16 cellular contexts compared by ENCODE assay signal in the genomic region with DNA sequence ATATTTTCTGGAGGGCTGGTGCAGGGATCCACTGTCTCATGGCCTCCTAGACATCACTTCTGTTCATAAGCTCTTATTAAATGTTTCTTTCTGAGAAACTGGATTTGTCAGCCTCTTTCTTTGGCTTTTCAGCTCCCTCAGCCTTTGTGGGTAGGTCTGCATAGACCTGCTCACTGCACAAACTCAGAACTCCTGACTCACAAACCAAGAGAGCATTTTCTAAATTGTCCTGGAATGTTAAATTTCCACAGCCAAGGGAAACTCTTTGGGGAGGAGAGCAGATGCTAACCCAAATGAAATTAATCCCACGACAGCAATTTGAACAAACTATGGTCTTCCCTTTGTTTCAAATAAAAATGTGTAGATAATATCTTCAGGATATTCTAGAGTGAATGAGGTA. TPM values are rescaled to one million over a fixed set of nuclear protein-coding genes. Genes with fewer than 3 reads are reported as not detected.
DNase-seq lines count a peak whose midpoint lies in the region; ATAC-seq and TF ChIP-seq lines count a peak whose summit lies in the region.
"Had no signal": no experiment of that assay in that cellular context is flagged by ENCODE, and none has a peak within 500 bp of the region (broad histone marks: within the 10 kb centered on the region; RNA-seq: fewer than 3 reads in every experiment).

No MANE protein-coding gene starts in this region.

- H3K4me1 Mint-ChIP-seq in activated CD4-positive, alpha-beta T cell treated with anti-CD3 and anti-CD28 coated beads, Interleukin-2, amount 10 ng/mL, durations not matched to agents 24 days and 14 days, result peaks cover 54% of the 10 kb centered on the region
- H3K4me1 Mint-ChIP-seq in activated CD8-positive, alpha-beta T cell treated with anti-CD3 and anti-CD28 coated beads, Interleukin-2, amount 10 ng/mL, durations not matched to agents 7 days and 5 days (ENCODE audit: low read depth), result peaks cover 50% of the 10 kb centered on the region
- H3K4me1 Mint-ChIP-seq in stimulated activated naive CD8-positive, alpha-beta T cell treated with anti-CD3 and anti-CD28 coated beads, Interleukin-15, Interleukin-2, amounts not matched to agents 100 ng/mL and 50 ng/mL, for 24 hours (ENCODE audit: low read depth), result peaks cover 56% of the 10 kb centered on the region

- H3K9me3 Mint-ChIP-seq in activated CD4-positive, alpha-beta T cell treated with anti-CD3 and anti-CD28 coated beads, Interleukin-2, amount 10 ng/mL, durations not matched to agents 24 days and 14 days, result no peaks in the 10 kb centered on the region
- H3K9me3 Mint-ChIP-seq in activated CD8-positive, alpha-beta T cell treated with anti-CD3 and anti-CD28 coated beads, Interleukin-2, amount 10 ng/mL, durations not matched to agents 7 days and 5 days (ENCODE audit: insufficient read depth), result no peaks in the 10 kb centered on the region
- no peaks in the 10 kb centered on the region for H3K9me3 Mint-ChIP-seq in stimulated activated naive CD8-positive, alpha-beta T cell treated with anti-CD3 and anti-CD28 coated beads, Interleukin-15, Interleukin-2, amounts not matched to agents 100 ng/mL and 50 ng/mL, for 24 hours

- 6 to 17% methylated on average over 1 of the region's 1 CpG for WGBS in aorta, 2 donors

- TF ChIP-seq POLR2A in erythroblast (IDR thresholded peaks at IDR 0.05; ENCODE audit: low read length), result no peak

- no peak overlapping the region for H3K4me2 ChIP-seq in fibroblast of lung (ENCODE audit: extremely low read depth, insufficient read depth, low read length)
- H3K4me2 ChIP-seq: A549 had no signal

- peaks cover 4% of the 10 kb centered on the region for H3K36me3 ChIP-seq in fibroblast of lung (ENCODE audit: control insufficient read depth, insufficient read depth, low read length)
- peaks cover 2 to 3% of the 10 kb centered on the region in 2 donors for H3K36me3 ChIP-seq in aorta (ENCODE audit: control insufficient read depth in 1 of 2, insufficient read depth in 2 of 2, low read length in 1 of 2)

- no peak overlapping the region for H3K9ac ChIP-seq in fibroblast of lung (ENCODE audit: insufficient read depth, low read length)
- H3K9ac ChIP-seq: parathyroid adenoma had no signal

- no peaks in the 10 kb centered on the region for H3K27me3 Mint-ChIP-seq in activated CD4-positive, alpha-beta T cell treated with anti-CD3 and anti-CD28 coated beads, Interleukin-2, amount 10 ng/mL, durations not matched to agents 24 days and 14 days
- H3K27me3 Mint-ChIP-seq in activated CD8-positive, alpha-beta T cell treated with anti-CD3 and anti-CD28 coated beads, Interleukin-2, amount 10 ng/mL, durations not matched to agents 7 days and 5 days (ENCODE audit: low read depth), result no peaks in the 10 kb centered on the region
- H3K27me3 Mint-ChIP-seq in stimulated activated naive CD8-positive, alpha-beta T cell treated with anti-CD3 and anti-CD28 coated beads, Interleukin-15, Interleukin-2, amounts not matched to agents 100 ng/mL and 50 ng/mL, for 24 hours, result no peaks in the 10 kb centered on the region

- H4K20me1 ChIP-seq in fibroblast of lung (ENCODE audit: control insufficient read depth, extremely low read depth, insufficient read depth, low read length), result no peaks in the 10 kb centered on the region

- H3K9me3 ChIP-seq in fibroblast of lung (ENCODE audit: control insufficient read depth, insufficient read depth, low read depth, low read length) (no peaks in the 10 kb centered on the region), aorta (ENCODE audit: control insufficient read depth, low read length) (no peaks in the 10 kb centered on the region)
- H3K9me3 ChIP-seq: A549 had no signal

- peak overlapping the region; percentile 72 for H3K4me3 Mint-ChIP-seq in activated CD4-positive, alpha-beta T cell treated with anti-CD3 and anti-CD28 coated beads, Interleukin-2, amount 10 ng/mL, durations not matched to agents 24 days and 14 days
- no peak overlapping the region for H3K4me3 Mint-ChIP-seq in activated CD8-positive, alpha-beta T cell treated with anti-CD3 and anti-CD28 coated beads, Interleukin-2, amount 10 ng/mL, durations not matched to agents 7 days and 5 days
- H3K4me3 Mint-ChIP-seq in stimulated activated naive CD8-positive, alpha-beta T cell treated with anti-CD3 and anti-CD28 coated beads, Interleukin-15, Interleukin-2, amounts not matched to agents 100 ng/mL and 50 ng/mL, for 24 hours, result peak overlapping the region; percentile 46

- peaks cover 40% of the 10 kb centered on the region for H3K36me3 Mint-ChIP-seq in activated CD4-positive, alpha-beta T cell treated with anti-CD3 and anti-CD28 coated beads, Interleukin-2, amount 10 ng/mL, durations not matched to agents 24 days and 14 days (ENCODE audit: low read depth)
- peaks cover 4% of the 10 kb centered on the region for H3K36me3 Mint-ChIP-seq in activated CD8-positive, alpha-beta T cell treated with anti-CD3 and anti-CD28 coated beads, Interleukin-2, amount 10 ng/mL, durations not matched to agents 7 days and 5 days (ENCODE audit: low read depth)
- H3K36me3 Mint-ChIP-seq in stimulated activated naive CD8-positive, alpha-beta T cell treated with anti-CD3 and anti-CD28 coated beads, Interleukin-15, Interleukin-2, amounts not matched to agents 100 ng/mL and 50 ng/mL, for 24 hours (ENCODE audit: low read depth), result peaks cover 18% of the 10 kb centered on the region

- peaks cover 14% of the 10 kb centered on the region for H3K4me1 ChIP-seq in fibroblast of lung (ENCODE audit: control insufficient read depth, extremely low read depth, insufficient read depth, low read length)
- peaks cover 5 to 8% of the 10 kb centered on the region in 2 donors for H3K4me1 ChIP-seq in aorta (ENCODE audit: control insufficient read depth in 1 of 2, insufficient read depth in 2 of 2, low read length in 2 of 2)
- H3K4me1 ChIP-seq: A549 had no signal

- peak overlapping the region; percentile 95 for H3K27ac Mint-ChIP-seq in activated CD4-positive, alpha-beta T cell treated with anti-CD3 and anti-CD28 coated beads, Interleukin-2, amount 10 ng/mL, durations not matched to agents 24 days and 14 days
- H3K27ac Mint-ChIP-seq in activated CD8-positive, alpha-beta T cell treated with anti-CD3 and anti-CD28 coated beads, Interleukin-2, amount 10 ng/mL, durations not matched to agents 7 days and 5 days, result peak overlapping the region; percentile 7
- peak overlapping the region; percentile 90 for H3K27ac Mint-ChIP-seq in stimulated activated naive CD8-positive, alpha-beta T cell treated with anti-CD3 and anti-CD28 coated beads, Interleukin-15, Interleukin-2, amounts not matched to agents 100 ng/mL and 50 ng/mL, for 24 hours

- H3K4me3 ChIP-seq in fibroblast of lung (replicated peaks in 1 of 4; ENCODE audit: control extremely low read depth in 1 of 4, insufficient read depth in 1 of 4, low read depth in 3 of 4, low read length in 4 of 4) (no peak overlapping the region), aorta (ENCODE audit: low read length in 2 of 2) (no peak overlapping the region)
- H3K4me3 ChIP-seq: A549 had no signal

- no peak for TF ChIP-seq CTCF in fibroblast of lung (conservative IDR thresholded peaks at IDR 0.05 in 1 of 2, IDR thresholded peaks at IDR 0.05 in 1 of 2; ENCODE audit: low read depth in 1 of 2, low read length in 2 of 2)

- no peak for ATAC-seq in activated CD8-positive, alpha-beta T cell treated with anti-CD3 and anti-CD28 coated beads, Interleukin-2, amount 10 ng/mL, durations not matched to agents 7 days and 5 days
- no peak for ATAC-seq in aorta (ENCODE audit: low FRiP score)
- ATAC-seq: left lobe of liver had no signal

- CTCF ChIA-PET in activated CD8-positive, alpha-beta T cell treated with anti-CD3 and anti-CD28 coated beads, Interleukin-2, amount 10 ng/mL, durations not matched to agents 7 days and 5 days (lab: Charles Lee), result interaction anchor here (2.1 to 4.1 kb wide), 3 partner anchors 11 to 220 kb away, joined by 6 to 24 read pairs (median 10); a partner anchor contains a TSS

- POLR2A ChIA-PET in activated CD8-positive, alpha-beta T cell treated with anti-CD3 and anti-CD28 coated beads, Interleukin-2, amount 10 ng/mL, durations not matched to agents 7 days and 5 days (lab: Charles Lee), result no interaction called here

- peaks cover 1% of the 10 kb centered on the region for H3K79me2 ChIP-seq in fibroblast of lung (ENCODE audit: control insufficient read depth, insufficient read depth, low read length)
- H3K79me2 ChIP-seq: parathyroid adenoma had no signal

- no peaks in the 10 kb centered on the region for H3K27me3 ChIP-seq in fibroblast of lung (ENCODE audit: control insufficient read depth, insufficient read depth, low read length)
- no peaks in the 10 kb centered on the region for H3K27me3 ChIP-seq in aorta (ENCODE audit: control insufficient read depth in 1 of 2, insufficient read depth in 2 of 2, low read length in 1 of 2)

- no peak overlapping the region for H2AFZ ChIP-seq in fibroblast of lung (ENCODE audit: low read length)
- H2AFZ ChIP-seq: parathyroid adenoma had no signal

- no peak for DNase-seq in activated CD4-positive, alpha-beta T cell treated with anti-CD3 and anti-CD28 coated beads, Interleukin-2, amount 10 ng/mL, durations not matched to agents 24 days and 14 days
- no peak for DNase-seq in activated CD4-positive, alpha-beta T cell treated with anti-CD3 and anti-CD28 coated beads for 4 hours
- DNase-seq in activated CD8-positive, alpha-beta T cell treated with anti-CD3 and anti-CD28 coated beads, Interleukin-2, amount 10 ng/mL, durations not matched to agents 7 days and 5 days, result no peak
- DNase-seq in fibroblast of lung (ENCODE audit: low read depth in 2 of 2) (peak in 1 of 2 donors; percentile 81), middle frontal gyrus (ENCODE audit: extremely low spot score, low spot score) (no peak), aorta (no peak), erythroblast (lab: John Stamatoyannopoulos, UW) (no peak)
- DNase-seq: cerebellar nuclear complex, DND-41, KG1, NCI-H2171 treated with DMSO at 0.1 percent for 48 hours, SHP77 had no signal

- peak overlapping the region; percentile 92 for H3K27ac ChIP-seq in fibroblast of lung (ENCODE audit: insufficient read depth, low read length)
- peak overlapping the region in 1 of 2 donors; percentile 66 for H3K27ac ChIP-seq in aorta (ENCODE audit: low read depth in 1 of 2, low read length in 2 of 2)
- H3K27ac ChIP-seq: A549, parathyroid adenoma had no signal

- intact Hi-C loops in activated CD4-positive, alpha-beta T cell treated with anti-CD3 and anti-CD28 coated beads, Interleukin-2, amount 10 ng/mL, durations not matched to agents 24 days and 14 days (cut with micrococcal nuclease), result loop anchor here (1.0 to 2.0 kb wide), 4 partner anchors 19 to 97 kb away; a partner anchor contains a TSS
- intact Hi-C loops in aorta (cut with DNase I), result loop anchor here in 1 of 2 donors (5.0 to 10.0 kb wide), 2 partner anchors 36 to 128 kb away; no protein-coding TSS in a partner anchor

RNA-seq across cellular contexts. Expression of a gene that starts 19.5 kb away (rescaled TPM):
- total RNA-seq in activated CD4-positive, alpha-beta T cell treated with anti-CD3 and anti-CD28 coated beads, Interleukin-2, amount 10 ng/mL, durations not matched to agents 24 days and 14 days, result 62.6 and 66.5 TPM in 2 replicates
- 10 to 100 TPM; 38.7 to 40.6 TPM for total RNA-seq in activated CD8-positive, alpha-beta T cell treated with anti-CD3 and anti-CD28 coated beads, Interleukin-2, amount 10 ng/mL, durations not matched to agents 7 days and 5 days
- total RNA-seq in fibroblast of lung, result 36.7 and 51.0 TPM in 2 replicates
- polyA plus RNA-seq in fibroblast of lung, result 70.3 and 74.4 TPM in 2 replicates
- polyA plus RNA-seq in fibroblast of lung (2012), result 37.4 and 40.6 TPM in 2 replicates
- polyA minus RNA-seq in fibroblast of lung (ENCODE audit: low replicate concordance), result 94.5 and 106 TPM in 2 replicates
- total RNA-seq in aorta, result 10 to 100 TPM; 62.8 to 66.6 TPM
- polyA plus RNA-seq in aorta, result 100 to 1,000 TPM in 1 of 2 donors, 10 to 100 TPM in 1; 27.3 to 115 TPM

Comparison
In these comparisons a context has a peak if more than half of its experiments do, and no peak if none do; other contexts are left out.
1. H3K27ac Mint-ChIP-seq: peak in every context shown above with its lines; median percentile 95 in activated CD4-positive, alpha-beta T cell treated with anti-CD3 and anti-CD28 coated beads, Interleukin-2, amount 10 ng/mL, durations not matched to agents 24 days and 14 days; 90 in stimulated activated naive CD8-positive, alpha-beta T cell treated with anti-CD3 and anti-CD28 coated beads, Interleukin-15, Interleukin-2, amounts not matched to agents 100 ng/mL and 50 ng/mL, for 24 hours; 7 in activated CD8-positive, alpha-beta T cell treated with anti-CD3 and anti-CD28 coated beads, Interleukin-2, amount 10 ng/mL, durations not matched to agents 7 days and 5 days.